In the genomic region with DNA sequence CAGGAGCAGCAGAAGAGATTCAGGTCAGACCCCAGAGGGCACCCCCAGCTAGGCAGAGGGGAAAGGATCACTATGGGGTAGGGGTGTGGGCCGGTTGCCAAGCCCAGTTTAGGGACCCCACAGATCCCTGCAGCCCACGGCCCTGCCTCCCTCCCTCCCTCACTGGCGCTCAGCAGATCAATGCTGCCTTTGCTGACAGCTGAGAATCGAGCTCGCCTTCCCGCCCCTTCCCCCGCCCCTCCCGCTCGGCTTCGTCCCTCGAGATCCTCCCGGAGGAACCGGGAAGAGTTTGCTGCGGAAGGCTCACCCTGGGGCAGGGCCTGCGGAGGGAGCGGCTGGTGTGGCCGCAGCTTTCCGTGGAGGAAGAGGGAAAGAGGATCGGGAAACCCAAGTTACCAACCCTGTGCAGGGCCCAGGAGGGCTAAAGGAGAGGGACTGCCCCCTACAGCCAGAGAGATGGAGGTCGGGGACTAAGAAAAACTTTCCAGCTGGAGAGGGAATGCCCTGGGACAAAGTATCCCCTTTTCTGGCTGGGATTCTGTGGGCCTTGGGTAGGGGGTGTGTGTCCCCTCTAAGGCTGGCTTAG, we compare ENCODE assay signal across 9 cellular contexts. TPM values are rescaled to one million over a fixed set of nuclear protein-coding genes. Genes with fewer than 3 reads are reported as not detected.
DNase-seq lines count a peak whose midpoint lies in the region; ATAC-seq and TF ChIP-seq lines count a peak whose summit lies in the region.
"Had no signal": no experiment of that assay in that cellular context is flagged by ENCODE, and none has a peak within 500 bp of the region (broad histone marks: within the 10 kb centered on the region; RNA-seq: fewer than 3 reads in every experiment).

No MANE protein-coding gene starts in this region.

- peaks cover 45% of the 10 kb centered on the region for H3K27me3 Mint-ChIP-seq in progenitor cell of endocrine pancreas

- ATAC-seq in gastroesophageal sphincter (peak; percentile 6), GM18909 (IDR thresholded peaks at IDR 0.05; ENCODE audit: poor library complexity, unreplicated experiment) (no peak), HG03097 (IDR thresholded peaks at IDR 0.05; ENCODE audit: low FRiP score, unreplicated experiment) (no peak)

- peaks cover 0 to 54% (median 19%) of the 10 kb centered on the region in 3 donors for H3K4me1 ChIP-seq in gastroesophageal sphincter

- H3K27me3 ChIP-seq in gastroesophageal sphincter = no peaks in the 10 kb centered on the region

- no peak for TF ChIP-seq CTCF in gastroesophageal sphincter (IDR thresholded peaks at IDR 0.05)
- peak; percentile 30 for TF ChIP-seq CTCF in progenitor cell of endocrine pancreas (IDR thresholded peaks at IDR 0.05; ENCODE audit: unreplicated experiment)

- H3K9me3 ChIP-seq in gastroesophageal sphincter = no peaks in the 10 kb centered on the region

- peak; percentile 31 for DNase-seq in EL
- peak; percentile 83 for DNase-seq in NCI-H748 treated with DMSO at 0.1 percent for 48 hours (lab: John Stamatoyannopoulos, UW)
- no peak for DNase-seq in progenitor cell of endocrine pancreas (ENCODE audit: low spot score, unreplicated experiment)
- no peak for DNase-seq in stimulated activated CD4-positive, alpha-beta T cell treated with anti-CD3 and anti-CD28 coated beads, Interleukin-12 subunit alpha, Interleukin-12 subunit beta, amount 100 ng/mL, for 4 hours
- DNase-seq in activated gamma-delta T cell treated with Interleukin-2 at 50 U/mL for 16 hours = no peak
- DNase-seq: HCEC 1CT had no signal

- H3K4me3 ChIP-seq in gastroesophageal sphincter = peak overlapping the region in 1 of 2 donors; percentile 66

- peak overlapping the region; percentile 48 to 94 (median 91) for H3K27ac ChIP-seq in gastroesophageal sphincter

- H3K36me3 ChIP-seq in gastroesophageal sphincter = no peaks in the 10 kb centered on the region

- no peak for TF ChIP-seq POLR2A in gastroesophageal sphincter (IDR thresholded peaks at IDR 0.05)

- no peak for TF ChIP-seq EP300 in gastroesophageal sphincter (IDR thresholded peaks at IDR 0.05)

- peak overlapping the region; percentile 69 for H3K4me3 Mint-ChIP-seq in progenitor cell of endocrine pancreas (ENCODE audit: low read depth)

- H3K9me3 Mint-ChIP-seq in progenitor cell of endocrine pancreas (ENCODE audit: low read depth) = peaks cover under 1% of the 10 kb centered on the region

- H3K4me1 Mint-ChIP-seq in progenitor cell of endocrine pancreas (ENCODE audit: low read depth) = peaks cover 12% of the 10 kb centered on the region

- H3K36me3 Mint-ChIP-seq in progenitor cell of endocrine pancreas (ENCODE audit: insufficient read depth) = peaks cover 8% of the 10 kb centered on the region

- peak overlapping the region; percentile 69 for H3K27ac Mint-ChIP-seq in progenitor cell of endocrine pancreas

- 0% methylated on average over 1 to 2 of the region's 20 CpGs for WGBS in gastroesophageal sphincter (ENCODE audit: low coverage in 1 of 2), 2 donors

RNA-seq across cellular contexts. Expression of a gene that starts 1.1 kb away (rescaled TPM):
- total RNA-seq in gastroesophageal sphincter (10 to 100 TPM in 3 of 4 donors, 1 to 10 TPM in 1; 6.1 to 25.5 (median 10.2) TPM), progenitor cell of endocrine pancreas (0.67 and 0.73 TPM in 2 replicates)

Comparison
In these comparisons a context has a peak if more than half of its experiments do, and no peak if none do; other contexts are left out.
1. DNase-seq: peak in EL (single experiment) and NCI-H748 treated with DMSO at 0.1 percent for 48 hours (single experiment); none in progenitor cell of endocrine pancreas (single experiment), stimulated activated CD4-positive, alpha-beta T cell treated with anti-CD3 and anti-CD28 coated beads, Interleukin-12 subunit alpha, Interleukin-12 subunit beta, amount 100 ng/mL, for 4 hours (single experiment) and activated gamma-delta T cell treated with Interleukin-2 at 50 U/mL for 16 hours (single experiment).